1 cellular context compared by ENCODE assay signal in genomic region chr22:49879871-49880270, GRCh38.
TF ChIP-seq lines count a peak whose summit lies in the region.

No MANE protein-coding gene starts in this region.

TF ChIP-seq in GM23338, 12 proteins besides CTCF, POLR2A, EP300 and RAD21:
- TF ChIP-seq REST (IDR thresholded peaks at IDR 0.05; ENCODE audit: unreplicated experiment) (no peak), POLR2AphosphoS5 (IDR thresholded peaks at IDR 0.05; ENCODE audit: low read depth) (no peak), JUNB (IDR thresholded peaks at IDR 0.05; ENCODE audit: unreplicated experiment) (no peak), STAT1 (IDR thresholded peaks at IDR 0.05; ENCODE audit: unreplicated experiment) (no peak), EZH2 (IDR thresholded peaks at IDR 0.05; ENCODE audit: low read depth, unreplicated experiment) (no peak), ETS1 (IDR thresholded peaks at IDR 0.05) (no peak), CREB1 (CRISPR knock-in tag; IDR thresholded peaks at IDR 0.05; ENCODE audit: low read depth) (no peak), NANOG (IDR thresholded peaks at IDR 0.05; ENCODE audit: borderline replicate concordance) (no peak), ZNF114 (CRISPR knock-in tag; IDR thresholded peaks at IDR 0.05) (no peak), ZNF331 (CRISPR knock-in tag; IDR thresholded peaks at IDR 0.05; ENCODE audit: low read depth) (no peak), EZH2phosphoT487 (IDR thresholded peaks at IDR 0.05; ENCODE audit: unreplicated experiment) (no peak), ZNF462 (CRISPR knock-in tag; IDR thresholded peaks at IDR 0.05) (no peak)
